In genomic region chr1:63904826-63905225, GRCh38 we compare ENCODE assay signal across 14 cellular contexts.
"Had no signal": no experiment of that assay in that cellular context is flagged by ENCODE, and none has a peak within 500 bp of the region (broad histone marks: within the 10 kb centered on the region; RNA-seq: fewer than 3 reads in every experiment).

No MANE protein-coding gene starts in this region.

- H3K4me3 ChIP-seq: smooth muscle cell, upper lobe of right lung had no signal

- H3K4me1 ChIP-seq: upper lobe of right lung had no signal

- H3K9me3 ChIP-seq: upper lobe of right lung had no signal

- ATAC-seq: activated naive CD4-positive, alpha-beta T cell treated with anti-CD3 and anti-CD28 coated beads, Interleukin-2, amount 50 U/mL, for 72 hours; right cardiac atrium; T-helper 17 cell; upper lobe of right lung had no signal

- DNase-seq: activated CD4-positive, alpha-beta T cell treated with anti-CD3 and anti-CD28 coated beads, Interleukin-2, amount 50 U/mL, for 4 hours; activated CD4-positive, CD25-positive, alpha-beta regulatory T cell treated with anti-CD3 and anti-CD28 coated beads, Interleukin-2, amount 50 U/mL, for 72 hours; activated effector memory CD4-positive, alpha-beta T cell treated with anti-CD3 and anti-CD28 coated beads, Interleukin-2, amount 50 U/mL, for 16 hours; activated T-cell treated with anti-CD3 and anti-CD28 coated beads, Interleukin-2, amount 50 U/mL, for 1 hour; amniotic stem cell; brain microvascular endothelial cell; cerebellar nuclear complex; naive B cell; right cardiac atrium; stimulated activated naive CD4-positive, alpha-beta T cell; T-helper 17 cell; upper lobe of right lung had no signal

- H3K27ac ChIP-seq: brain microvascular endothelial cell, upper lobe of right lung had no signal

- H3K36me3 ChIP-seq: brain microvascular endothelial cell, upper lobe of right lung had no signal

- H3K4me2 ChIP-seq: smooth muscle cell had no signal

- H3K27me3 ChIP-seq: brain microvascular endothelial cell, upper lobe of right lung had no signal
